1 cellular context compared by ENCODE assay signal in genomic region chr12:93373847-93374723, GRCh38.
TF ChIP-seq lines count a peak whose summit lies in the region.

No MANE protein-coding gene starts in this region.

TF ChIP-seq in endothelial cell of umbilical vein, 7 proteins besides CTCF, POLR2A, EP300 and RAD21 (continued from another document):
- TF ChIP-seq POLR2AphosphoS5 (IDR thresholded peaks at IDR 0.05; ENCODE audit: insufficient read depth, low read depth, low read length): no peak
- TF ChIP-seq MYC (IDR thresholded peaks at IDR 0.05; ENCODE audit: low read depth, low read length): no peak
- TF ChIP-seq JUN (IDR thresholded peaks at IDR 0.05; ENCODE audit: borderline replicate concordance, insufficient read depth, insufficient read length, low read depth): no peak
- no peak for TF ChIP-seq FOS (IDR thresholded peaks at IDR 0.05; ENCODE audit: borderline replicate concordance, insufficient read depth, low read length)
- TF ChIP-seq GATA2 (IDR thresholded peaks at IDR 0.05; ENCODE audit: insufficient read depth, insufficient read length, low read depth, low read length): no peak
